Comparison of ENCODE assay signal across 18 cellular contexts in genomic region chr2:98511981-98512380, GRCh38.
"Had no signal": no experiment of that assay in that cellular context is flagged by ENCODE, and none has a peak within 500 bp of the region (broad histone marks: within the 10 kb centered on the region; RNA-seq: fewer than 3 reads in every experiment).

No MANE protein-coding gene starts in this region.

- DNase-seq: activated CD4-positive, alpha-beta T cell treated with anti-CD3 and anti-CD28 coated beads for 4 hours; activated CD8-positive, alpha-beta memory T cell treated with anti-CD3 and anti-CD28 coated beads for 24 hours; activated CD8-positive, alpha-beta memory T cell treated with anti-CD3 and anti-CD28 coated beads, Interleukin-2, amount 50 U/mL, for 48 hours; activated gamma-delta T cell; effector memory CD4-positive, alpha-beta T cell; foreskin melanocyte; hypothalamus; lower lobe of right lung; nephron progenitor cell; stimulated activated naive CD8-positive, alpha-beta T cell treated with anti-CD3 and anti-CD28 coated beads, Interleukin-15, amount 100 ng/mL, for 72 hours; SW 1271; transverse colon had no signal

- H3K4me3 Mint-ChIP-seq: activated naive CD4-positive, alpha-beta T cell treated with anti-CD3 and anti-CD28 coated beads, Interleukin-2, amount 50 U/mL, for 24 hours; nephron progenitor cell; stimulated activated naive CD8-positive, alpha-beta T cell treated with anti-CD3 and anti-CD28 coated beads, Interleukin-15, amount 100 ng/mL, for 72 hours; T-helper 2 cell treated with Interferon-gamma antibody and Interleukin-4, amounts not matched to agents 5 μg/mL and 100 μg/mL, for 36 hours; WTC11 had no signal

- H3K9me3 ChIP-seq: lower lobe of right lung, suprapubic skin, transverse colon had no signal

- H3K36me3 ChIP-seq: lower lobe of right lung, suprapubic skin, transverse colon had no signal

- H3K27ac ChIP-seq: epithelial cell of prostate, lower lobe of right lung, suprapubic skin, transverse colon had no signal

- H3K27me3 Mint-ChIP-seq: activated naive CD4-positive, alpha-beta T cell treated with anti-CD3 and anti-CD28 coated beads, Interleukin-2, amount 50 U/mL, for 24 hours; progenitor cell of endocrine pancreas; stimulated activated naive CD8-positive, alpha-beta T cell treated with anti-CD3 and anti-CD28 coated beads, Interleukin-15, amount 100 ng/mL, for 72 hours had no signal

- ATAC-seq: lower lobe of right lung; stimulated activated naive CD8-positive, alpha-beta T cell treated with anti-CD3 and anti-CD28 coated beads, Interleukin-15, amount 100 ng/mL, for 72 hours; WTC11 had no signal

- H3K9me3 Mint-ChIP-seq: activated naive CD4-positive, alpha-beta T cell treated with anti-CD3 and anti-CD28 coated beads, Interleukin-2, amount 50 U/mL, for 24 hours; nephron progenitor cell; stimulated activated naive CD8-positive, alpha-beta T cell treated with anti-CD3 and anti-CD28 coated beads, Interleukin-15, amount 100 ng/mL, for 72 hours; T-helper 2 cell treated with Interferon-gamma antibody and Interleukin-4, amounts not matched to agents 5 μg/mL and 100 μg/mL, for 36 hours; WTC11 had no signal

- H3K36me3 Mint-ChIP-seq: WTC11 had no signal

- H3K4me3 ChIP-seq: lower lobe of right lung, suprapubic skin, transverse colon had no signal

- H3K27ac Mint-ChIP-seq: activated naive CD4-positive, alpha-beta T cell treated with anti-CD3 and anti-CD28 coated beads, Interleukin-2, amount 50 U/mL, for 24 hours; progenitor cell of endocrine pancreas; T-helper 2 cell treated with Interferon-gamma antibody and Interleukin-4, amounts not matched to agents 5 μg/mL and 100 μg/mL, for 36 hours; WTC11 had no signal

- H3K27me3 ChIP-seq: suprapubic skin, transverse colon had no signal
